Comparison of ENCODE assay signal across 1 cellular context in genomic region chr12:120292661-120293531, GRCh38.
TF ChIP-seq lines count a peak whose summit lies in the region.

Gene RNU4-1 (minus strand): TSS chr12:120293237.

TF ChIP-seq in HepG2, 621 proteins besides CTCF, POLR2A, EP300 and RAD21 (continued from another document and continues in another):
- TF ChIP-seq CEBPZ (IDR thresholded peaks at IDR 0.05; ENCODE audit: low read length) = no peak
- TF ChIP-seq MIXL1 (CRISPR knock-in tag; IDR thresholded peaks at IDR 0.05) = peak; percentile 93
- no peak; the same call in 1 of the 2 replicates for TF ChIP-seq UBTF (CRISPR knock-in tag; IDR thresholded peaks at IDR 0.05)
- TF ChIP-seq RARA (CRISPR knock-in tag; IDR thresholded peaks at IDR 0.05) = peak; percentile 41
- no peak for TF ChIP-seq REXO4 (CRISPR knock-in tag; IDR thresholded peaks at IDR 0.05; ENCODE audit: borderline replicate concordance)
- TF ChIP-seq HIC2 (CRISPR knock-in tag; IDR thresholded peaks at IDR 0.05; ENCODE audit: low read depth) = 0 out of 2 replicates have a peak, but pooled peaks have one; percentile 15
- 0 out of 2 replicates have a peak, but pooled peaks have one; percentile 76 for TF ChIP-seq ZFP82 (CRISPR knock-in tag; IDR thresholded peaks at IDR 0.05; ENCODE audit: borderline replicate concordance)
- no peak for TF ChIP-seq ATF5 (CRISPR knock-in tag; IDR thresholded peaks at IDR 0.05; ENCODE audit: low read depth)
- peak; percentile 88; the same call in 1 of the 2 replicates for TF ChIP-seq AFF4 (CRISPR knock-in tag; IDR thresholded peaks at IDR 0.05)
- no peak for TF ChIP-seq ZBTB42 (CRISPR knock-in tag; IDR thresholded peaks at IDR 0.05)
- TF ChIP-seq ZSCAN29 (CRISPR knock-in tag; conservative IDR thresholded peaks at IDR 0.05) = no peak; the same call in 1 of the 2 replicates
- TF ChIP-seq ZNF614 (CRISPR knock-in tag; IDR thresholded peaks at IDR 0.05; ENCODE audit: borderline replicate concordance) = peak; percentile 95
- TF ChIP-seq DPF2 (CRISPR knock-in tag; IDR thresholded peaks at IDR 0.05; ENCODE audit: borderline replicate concordance, low read depth) = no peak
- TF ChIP-seq NR1H2 (CRISPR knock-in tag; IDR thresholded peaks at IDR 0.05; ENCODE audit: borderline replicate concordance, low read depth) = no peak
- peak; percentile 72 for TF ChIP-seq ZNF503 (CRISPR knock-in tag; IDR thresholded peaks at IDR 0.05)
- TF ChIP-seq RFX3 (CRISPR knock-in tag; IDR thresholded peaks at IDR 0.05) = no peak
- TF ChIP-seq ATF7-NPFF (CRISPR knock-in tag; IDR thresholded peaks at IDR 0.05; ENCODE audit: low read depth) = peak; percentile 36; the same call in 1 of the 2 replicates
- TF ChIP-seq ZNF652 (CRISPR knock-in tag; IDR thresholded peaks at IDR 0.05; ENCODE audit: borderline replicate concordance, low read depth) = no peak; the same call in 1 of the 2 replicates
- peak; percentile 56; the same call in 1 of the 2 replicates for TF ChIP-seq ZNF331 (CRISPR knock-in tag; IDR thresholded peaks at IDR 0.05)
- TF ChIP-seq BRD4 (CRISPR knock-in tag; IDR thresholded peaks at IDR 0.05) = peak; percentile 50
- peak; percentile 63; the same call in 1 of the 2 replicates for TF ChIP-seq ZNF703 (CRISPR knock-in tag; IDR thresholded peaks at IDR 0.05; ENCODE audit: borderline replicate concordance)
- TF ChIP-seq PHB2 (IDR thresholded peaks at IDR 0.05; ENCODE audit: partially characterized antibody) = no peak
- TF ChIP-seq E2F2 (CRISPR knock-in tag; IDR thresholded peaks at IDR 0.05; ENCODE audit: borderline replicate concordance) = peak; percentile 64; the same call in 1 of the 2 replicates
- TF ChIP-seq ZNF256 (CRISPR knock-in tag; conservative IDR thresholded peaks at IDR 0.05) = 0 out of 2 replicates have a peak, but pooled peaks have one; percentile 54
- no peak for TF ChIP-seq MTERF4 (CRISPR knock-in tag; IDR thresholded peaks at IDR 0.05)
- peak; percentile 20; the same call in 1 of the 2 replicates for TF ChIP-seq TP53 (CRISPR knock-in tag; conservative IDR thresholded peaks at IDR 0.05)
- TF ChIP-seq HNF4A (CRISPR knock-in tag; IDR thresholded peaks at IDR 0.05) = no peak; the same call in 1 of the 2 replicates
- TF ChIP-seq HDAC2 (CRISPR knock-in tag; IDR thresholded peaks at IDR 0.05) = peak; percentile 68; the same call in 1 of the 2 replicates
- peak; percentile 65; the same call in 1 of the 2 replicates for TF ChIP-seq GATAD2A (CRISPR knock-in tag; IDR thresholded peaks at IDR 0.05)
- peak; percentile 90 for TF ChIP-seq ZNF430 (CRISPR knock-in tag; IDR thresholded peaks at IDR 0.05)
- TF ChIP-seq KDM1A (CRISPR knock-in tag; IDR thresholded peaks at IDR 0.05) = no peak
- TF ChIP-seq FOXO4 (CRISPR knock-in tag; conservative IDR thresholded peaks at IDR 0.05) = no peak
- peak; percentile 56; the same call in 1 of the 2 replicates for TF ChIP-seq FOXP4 (CRISPR knock-in tag; IDR thresholded peaks at IDR 0.05)
